8 cellular contexts compared by ENCODE assay signal in genomic region chr12:52022841-52023181, GRCh38. TPM values are rescaled to one million over a fixed set of nuclear protein-coding genes. Genes with fewer than 3 reads are reported as not detected.
DNase-seq lines count a peak whose midpoint lies in the region; ATAC-seq, FAIRE-seq and TF ChIP-seq lines count a peak whose summit lies in the region.

No MANE protein-coding gene starts in this region.

- in situ Hi-C loops in GM23248 (cut with MboI) = no loop called here

- TF ChIP-seq CTCF in AG04449 (IDR thresholded peaks at IDR 0.05; ENCODE audit: insufficient read depth, low read length, missing control alignments) (no peak), right atrium auricular region (IDR thresholded peaks at IDR 0.05) (no peak), kidney (IDR thresholded peaks at IDR 0.05; ENCODE audit: borderline replicate concordance, extremely low read depth, insufficient read depth) (no peak)

- H2AFZ ChIP-seq in GM23248 = peak overlapping the region; percentile 91

- H3K27ac ChIP-seq in GM23248 (no peak overlapping the region), right atrium auricular region (peak overlapping the region; percentile 41 to 89), skin epidermis (peak overlapping the region in 11 of 21 experiments; percentile 1 to 44 (median 24)), kidney (ENCODE audit: low read depth in 2 of 2, low read length in 2 of 2) (no peak overlapping the region)

- 42 to 44% methylated on average over 14 of the region's 14 CpGs for WGBS in GM23248 (ENCODE audit: low coverage in 1 of 2, low lambda C conversion rate in 2 of 2, missing lambda C conversion rate in 2 of 2), 2 experiments

- intact Hi-C loops in kidney (cut with DNase I) = loop anchor here (10.0 kb wide), 1 partner anchor 52 kb away; the partner anchor contains the start of gene SMIM41

- no peaks in the 10 kb centered on the region for H4K20me1 ChIP-seq in GM23248 (ENCODE audit: insufficient read depth)

- H3K9me3 ChIP-seq in GM23248 (ENCODE audit: low read depth) = no peaks in the 10 kb centered on the region
- no peaks in the 10 kb centered on the region for H3K9me3 ChIP-seq in right atrium auricular region
- no peaks in the 10 kb centered on the region for H3K9me3 ChIP-seq in kidney (ENCODE audit: control insufficient read depth in 1 of 2, low read length in 2 of 2)

- H3F3A ChIP-seq in GM23248 (ENCODE audit: insufficient read depth) = no peaks in the 10 kb centered on the region

- H3K79me2 ChIP-seq in GM23248 (ENCODE audit: insufficient read depth) = no peaks in the 10 kb centered on the region

- DNase-seq in AG04449 (ENCODE audit: low read depth, low spot score) (no peak), GM23248 (no peak), UCSD-AML1 (lab: John Stamatoyannopoulos, UW; ENCODE audit: unreplicated experiment) (peak; percentile 74), right atrium auricular region (ENCODE audit: low spot score) (no peak), kidney (no peak)

- peak overlapping the region; percentile 59 for H3K4me3 ChIP-seq in AG04449 (ENCODE audit: low read depth, low read length)
- H3K4me3 ChIP-seq in GM23248 = peak overlapping the region; percentile 69
- H3K4me3 ChIP-seq in right atrium auricular region = peak overlapping the region; percentile 47 to 58
- peak overlapping the region; percentile 30 to 52 (median 36) for H3K4me3 ChIP-seq in skin epidermis
- H3K4me3 ChIP-seq in kidney (ENCODE audit: low read length in 2 of 2) = peak overlapping the region in 1 of 2 donors; percentile 58

- H3K4me1 ChIP-seq in GM23248 (ENCODE audit: insufficient read depth) (peaks cover 4% of the 10 kb centered on the region; the same call in 1 of the 2 replicates), right atrium auricular region (peaks cover 0 to 53% of the 10 kb centered on the region in 2 donors), kidney (ENCODE audit: control insufficient read depth in 1 of 2, insufficient read depth in 1 of 2, low read depth in 1 of 2, low read length in 2 of 2) (peaks cover 6 to 9% of the 10 kb centered on the region in 2 donors)

- no peak for FAIRE-seq in kidney (lab: Jason Lieb, UNC)

- no peaks in the 10 kb centered on the region for H3K27me3 ChIP-seq in GM23248 (replicated peaks; ENCODE audit: insufficient read depth)
- H3K27me3 ChIP-seq in right atrium auricular region = no peaks in the 10 kb centered on the region

- peak overlapping the region; percentile 64 for H3K4me2 ChIP-seq in GM23248 (ENCODE audit: unreplicated experiment)

- CTCF ChIA-PET in AG04449 (lab: Yijun Ruan, JAX) = interaction anchor here (0.6 to 32.6 kb wide), 20 partner anchors 2 to 858 kb away, joined by 3 to 1695 read pairs (median 8); partner anchors contain the start of genes ANKRD33, ATG101, NR4A1 and SMIM41

- ATAC-seq in GM18519 (IDR thresholded peaks at IDR 0.05; ENCODE audit: low FRiP score, unreplicated experiment) (no peak), GM21447 (IDR thresholded peaks at IDR 0.05; ENCODE audit: unreplicated experiment) (no peak)

- no peak overlapping the region for H3K9ac ChIP-seq in GM23248
- H3K9ac ChIP-seq in kidney (ENCODE audit: low read length in 2 of 2) = no peak overlapping the region

- POLR2A ChIA-PET in AG04449 (lab: Yijun Ruan, JAX) = interaction anchor here (0.6 kb wide), 1 partner anchor 16 kb away, joined by 3 read pairs; the partner anchor contains the start of gene TAMALIN

- H3K36me3 ChIP-seq in GM23248 (ENCODE audit: low read depth) (no peaks in the 10 kb centered on the region), right atrium auricular region (no peaks in the 10 kb centered on the region), kidney (ENCODE audit: control insufficient read depth in 1 of 2, insufficient read depth in 2 of 2, low read length in 2 of 2) (no peaks in the 10 kb centered on the region)

- no peaks in the 10 kb centered on the region for H3K9me2 ChIP-seq in GM23248 (ENCODE audit: insufficient read depth)

RNA-seq across cellular contexts. Expression of gene TAMALIN, which starts 16.1 kb away (rescaled TPM):
- total RNA-seq in GM23248 (2014; rRNA removed; shearing (Covaris generic)) = 2.2 and 5.9 TPM in 2 replicates
- not detected in 2 replicates for polyA plus RNA-seq in GM23248 (2016; fragmentation: Nextera tagmentation; extraction: Ambion mirVana)
- 10 to 100 TPM; 17.6 to 23.2 TPM for total RNA-seq in right atrium auricular region
- 52.3 TPM for total RNA-seq in kidney
- polyA plus RNA-seq in kidney (ENCODE audit: insufficient read depth, low read depth, low replicate concordance) = 22.3 TPM

RNA-seq across cellular contexts. Expression of gene NR4A1, which starts 28.4 kb away (rescaled TPM):
- 12.5 and 13.1 TPM in 2 replicates for total RNA-seq in GM23248 (2014; rRNA removed; shearing (Covaris generic))
- 10.2 and 11.1 TPM in 2 replicates for polyA plus RNA-seq in GM23248 (2016; fragmentation: Nextera tagmentation; extraction: Ambion mirVana)
- total RNA-seq in right atrium auricular region = 100 to 1,000 TPM; 150 to 238 TPM
- 37.2 TPM for total RNA-seq in kidney
- 54.1 TPM for polyA plus RNA-seq in kidney (ENCODE audit: insufficient read depth, low read depth, low replicate concordance)

RNA-seq across cellular contexts. Expression of gene ATG101, which starts 47.0 kb away (rescaled TPM):
- 113 and 139 TPM in 2 replicates for total RNA-seq in GM23248 (2014; rRNA removed; shearing (Covaris generic))
- 77.3 and 77.9 TPM in 2 replicates for polyA plus RNA-seq in GM23248 (2016; fragmentation: Nextera tagmentation; extraction: Ambion mirVana)
- total RNA-seq in right atrium auricular region = 10 to 100 TPM; 26.8 to 36.9 TPM
- total RNA-seq in kidney = 32.1 TPM
- 53.0 TPM for polyA plus RNA-seq in kidney (ENCODE audit: insufficient read depth, low read depth, low replicate concordance)

RNA-seq across cellular contexts. Expression of gene SMIM41, which starts 56.7 kb away (rescaled TPM):
- not detected in 2 replicates for total RNA-seq in GM23248 (2014; rRNA removed; shearing (Covaris generic))
- polyA plus RNA-seq in GM23248 (2016; fragmentation: Nextera tagmentation; extraction: Ambion mirVana) (not detected in 2 replicates), kidney (ENCODE audit: insufficient read depth, low read depth, low replicate concordance) (not detected)
- total RNA-seq in right atrium auricular region (1 to 10 TPM in 1 of 2 donors, under 1 TPM in 1; 0.44 to 3.2 TPM), kidney (0.31 TPM)

Comparison
In these comparisons a context has a peak if more than half of its experiments do, and no peak if none do; other contexts are left out.
1. H3K27ac ChIP-seq: peak in right atrium auricular region (2 of 2) and skin epidermis (11 of 21); none in GM23248 (single experiment) and kidney (0 of 2).